In genomic region chr12:120117961-120118709, GRCh38 we compare ENCODE assay signal across 8 cellular contexts. TPM values are rescaled to one million over a fixed set of nuclear protein-coding genes. Genes with fewer than 3 reads are reported as not detected.
DNase-seq lines count a peak whose midpoint lies in the region; ATAC-seq and TF ChIP-seq lines count a peak whose summit lies in the region.

No MANE protein-coding gene starts in this region.

- peak overlapping the region; percentile 98 for H3K4me3 ChIP-seq in MG63
- H3K4me3 ChIP-seq in choroid plexus epithelial cell (ENCODE audit: low read depth, low read length): peak overlapping the region; percentile 95
- peak overlapping the region; percentile 44 for H3K4me3 ChIP-seq in mucosa of stomach (ENCODE audit: low read length)

- H3K27me3 ChIP-seq in MG63 (no peaks in the 10 kb centered on the region), mucosa of stomach (ENCODE audit: control insufficient read depth, insufficient read depth, low read length) (no peaks in the 10 kb centered on the region)

- peaks cover 27% of the 10 kb centered on the region for H3K4me1 ChIP-seq in mucosa of stomach (ENCODE audit: control insufficient read depth, insufficient read depth, low read length)

- peak overlapping the region; percentile 75 for H3K9ac ChIP-seq in mucosa of stomach (ENCODE audit: low read length)

- H3K9me3 ChIP-seq in MG63 (no peaks in the 10 kb centered on the region), mucosa of stomach (ENCODE audit: control insufficient read depth, low read length) (no peaks in the 10 kb centered on the region)

- DNase-seq in Caki2 (ENCODE audit: low read depth) (peak; percentile 77), MG63 (no peak), choroid plexus epithelial cell (ENCODE audit: low read depth) (peak; percentile 66), NCI-H1436 treated with DMSO at 0.1 percent for 48 hours (lab: John Stamatoyannopoulos, UW) (no peak), COR-L47 (lab: John Stamatoyannopoulos, UW) (no peak)
- DNase-seq in stimulated activated CD4-positive, alpha-beta T cell treated with anti-CD3 and anti-CD28 coated beads, Interleukin-2, amount 100 ng/mL, for 48 hours: no peak

- no peak for TF ChIP-seq CTCF in choroid plexus epithelial cell (conservative IDR thresholded peaks at IDR 0.05; ENCODE audit: low read depth, low read length)

- H3K36me3 ChIP-seq in MG63 (peaks cover 30% of the 10 kb centered on the region), mucosa of stomach (ENCODE audit: control insufficient read depth, insufficient read depth, low read length) (no peaks in the 10 kb centered on the region)

- in situ Hi-C loops in Caki2 (cut with HindIII; ENCODE audit: low pct_unique_long_range_greater_than_20kb, low sequenced_read_pairs): no loop called here

- no peak for ATAC-seq in GM21786 (IDR thresholded peaks at IDR 0.05; ENCODE audit: unreplicated experiment)

RNA-seq across cellular contexts. Expression of gene RAB35, which starts 1.6 kb away (rescaled TPM):
- 36.4 and 43.5 TPM in 2 replicates for total RNA-seq in Caki2 (2014; rRNA removed; shearing (Covaris generic); ENCODE audit: low replicate concordance)
- total RNA-seq in MG63 (2014; rRNA removed; shearing (Covaris generic); ENCODE audit: low replicate concordance): 53.3 and 57.1 TPM in 2 replicates

Comparison
In these comparisons a context has a peak if more than half of its experiments do, and no peak if none do; other contexts are left out.
1. DNase-seq: peak in Caki2 (single experiment) and choroid plexus epithelial cell (single experiment); none in MG63 (single experiment), stimulated activated CD4-positive, alpha-beta T cell treated with anti-CD3 and anti-CD28 coated beads, Interleukin-2, amount 100 ng/mL, for 48 hours (0 of 2), NCI-H1436 treated with DMSO at 0.1 percent for 48 hours (single experiment) and COR-L47 (single experiment).
2. H3K4me3 ChIP-seq: peak in every context shown above with its lines; median percentile 98 in MG63; 95 in choroid plexus epithelial cell; 44 in mucosa of stomach.